In the genomic region with DNA sequence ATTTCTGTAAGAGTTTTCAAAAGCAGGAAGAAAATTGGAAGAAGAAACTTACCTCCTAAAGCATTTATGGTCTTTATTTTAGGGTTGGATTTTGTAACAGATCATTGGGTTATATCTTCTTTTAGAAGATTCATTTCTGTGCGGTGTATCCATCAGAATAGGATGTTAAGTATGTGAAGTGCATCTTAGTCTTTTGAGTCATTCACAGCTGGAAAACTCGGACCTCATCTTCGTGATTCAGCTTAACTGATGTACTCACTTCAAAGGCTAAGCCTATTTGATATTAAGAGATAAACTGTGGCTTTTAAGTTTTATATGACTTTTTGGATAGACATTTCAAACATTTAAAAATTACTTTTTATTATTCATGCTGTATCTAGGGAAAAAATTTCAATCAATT, we compare ENCODE assay signal across 1 cellular context.
A peak's percentile ranks its signal among the peaks of the same experiment; 100 is the strongest.
TF ChIP-seq lines count a peak whose summit lies in the region.

No MANE protein-coding gene starts in this region.

TF ChIP-seq in IMR-90, 13 proteins besides CTCF, POLR2A, EP300 and RAD21 (continued from another document):
- TF ChIP-seq NFE2L2 (IDR thresholded peaks at IDR 0.05; ENCODE audit: low read depth, low read length) = peak; percentile 56; the same call in 1 of the 2 replicates
- TF ChIP-seq MXI1 (IDR thresholded peaks at IDR 0.05; ENCODE audit: borderline replicate concordance, low read depth, low read length) = no peak
- no peak for TF ChIP-seq CHD1 (IDR thresholded peaks at IDR 0.05; ENCODE audit: low read depth, low read length)
- TF ChIP-seq, protein P1, sequence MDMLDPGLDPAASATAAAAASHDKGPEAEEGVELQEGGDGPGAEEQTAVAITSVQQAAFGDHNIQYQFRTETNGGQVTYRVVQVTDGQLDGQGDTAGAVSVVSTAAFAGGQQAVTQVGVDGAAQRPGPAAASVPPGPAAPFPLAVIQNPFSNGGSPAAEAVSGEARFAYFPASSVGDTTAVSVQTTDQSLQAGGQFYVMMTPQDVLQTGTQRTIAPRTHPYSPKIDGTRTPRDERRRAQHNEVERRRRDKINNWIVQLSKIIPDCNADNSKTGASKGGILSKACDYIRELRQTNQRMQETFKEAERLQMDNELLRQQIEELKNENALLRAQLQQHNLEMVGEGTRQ (IDR thresholded peaks at IDR 0.05; ENCODE audit: low read depth, low read length) = no peak
- no peak for TF ChIP-seq RFX5 (IDR thresholded peaks at IDR 0.05; ENCODE audit: low read depth, low read length)
